ENCODE assay signal across 1 cellular context in the genomic region with DNA sequence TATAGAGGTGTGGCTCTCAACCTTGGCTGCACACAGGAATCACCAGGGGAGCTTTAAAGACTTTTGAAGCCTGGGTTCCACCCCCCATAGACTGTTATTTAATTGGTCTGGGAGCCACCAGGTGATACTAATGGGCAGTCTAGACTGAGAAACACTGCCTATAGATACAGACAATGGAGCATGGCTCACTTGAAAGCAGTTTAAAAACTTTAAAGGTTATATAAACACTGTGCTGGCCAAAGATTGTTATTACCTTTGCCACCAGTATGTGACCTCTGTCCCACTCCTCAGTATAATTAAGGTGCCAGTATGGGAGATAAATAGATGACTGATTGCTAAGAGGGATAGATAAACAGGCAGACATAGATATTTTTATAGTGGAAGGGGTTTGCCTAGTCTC.
TF ChIP-seq lines count a peak whose summit lies in the region.

No MANE protein-coding gene starts in this region.

TF ChIP-seq in HepG2, 621 proteins besides CTCF, POLR2A, EP300 and RAD21 (continued from another document):
- TF ChIP-seq, protein P1, sequence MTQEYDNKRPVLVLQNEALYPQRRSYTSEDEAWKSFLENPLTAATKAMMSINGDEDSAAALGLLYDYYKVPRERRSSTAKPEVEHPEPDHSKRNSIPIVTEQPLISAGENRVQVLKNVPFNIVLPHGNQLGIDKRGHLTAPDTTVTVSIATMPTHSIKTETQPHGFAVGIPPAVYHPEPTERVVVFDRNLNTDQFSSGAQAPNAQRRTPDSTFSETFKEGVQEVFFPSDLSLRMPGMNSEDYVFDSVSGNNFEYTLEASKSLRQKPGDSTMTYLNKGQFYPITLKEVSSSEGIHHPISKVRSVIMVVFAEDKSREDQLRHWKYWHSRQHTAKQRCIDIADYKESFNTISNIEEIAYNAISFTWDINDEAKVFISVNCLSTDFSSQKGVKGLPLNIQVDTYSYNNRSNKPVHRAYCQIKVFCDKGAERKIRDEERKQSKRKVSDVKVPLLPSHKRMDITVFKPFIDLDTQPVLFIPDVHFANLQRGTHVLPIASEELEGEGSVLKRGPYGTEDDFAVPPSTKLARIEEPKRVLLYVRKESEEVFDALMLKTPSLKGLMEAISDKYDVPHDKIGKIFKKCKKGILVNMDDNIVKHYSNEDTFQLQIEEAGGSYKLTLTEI (CRISPR knock-in tag; conservative IDR thresholded peaks at IDR 0.05): no peak
- no peak for TF ChIP-seq FOXK1 (CRISPR knock-in tag; IDR thresholded peaks at IDR 0.05; ENCODE audit: borderline replicate concordance, low read depth)
- TF ChIP-seq, protein P2, sequence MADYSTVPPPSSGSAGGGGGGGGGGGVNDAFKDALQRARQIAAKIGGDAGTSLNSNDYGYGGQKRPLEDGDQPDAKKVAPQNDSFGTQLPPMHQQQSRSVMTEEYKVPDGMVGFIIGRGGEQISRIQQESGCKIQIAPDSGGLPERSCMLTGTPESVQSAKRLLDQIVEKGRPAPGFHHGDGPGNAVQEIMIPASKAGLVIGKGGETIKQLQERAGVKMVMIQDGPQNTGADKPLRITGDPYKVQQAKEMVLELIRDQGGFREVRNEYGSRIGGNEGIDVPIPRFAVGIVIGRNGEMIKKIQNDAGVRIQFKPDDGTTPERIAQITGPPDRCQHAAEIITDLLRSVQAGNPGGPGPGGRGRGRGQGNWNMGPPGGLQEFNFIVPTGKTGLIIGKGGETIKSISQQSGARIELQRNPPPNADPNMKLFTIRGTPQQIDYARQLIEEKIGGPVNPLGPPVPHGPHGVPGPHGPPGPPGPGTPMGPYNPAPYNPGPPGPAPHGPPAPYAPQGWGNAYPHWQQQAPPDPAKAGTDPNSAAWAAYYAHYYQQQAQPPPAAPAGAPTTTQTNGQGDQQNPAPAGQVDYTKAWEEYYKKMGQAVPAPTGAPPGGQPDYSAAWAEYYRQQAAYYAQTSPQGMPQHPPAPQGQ (CRISPR knock-in tag; IDR thresholded peaks at IDR 0.05; ENCODE audit: borderline replicate concordance): no peak
- TF ChIP-seq KAT8 (CRISPR knock-in tag; IDR thresholded peaks at IDR 0.05): no peak
- no peak for TF ChIP-seq ATRX (CRISPR knock-in tag; IDR thresholded peaks at IDR 0.05; ENCODE audit: borderline replicate concordance)
- no peak for TF ChIP-seq PRPF4 (IDR thresholded peaks at IDR 0.05; ENCODE audit: low read depth, low read length, poor library complexity, severe bottlenecking)
- TF ChIP-seq, protein P3, sequence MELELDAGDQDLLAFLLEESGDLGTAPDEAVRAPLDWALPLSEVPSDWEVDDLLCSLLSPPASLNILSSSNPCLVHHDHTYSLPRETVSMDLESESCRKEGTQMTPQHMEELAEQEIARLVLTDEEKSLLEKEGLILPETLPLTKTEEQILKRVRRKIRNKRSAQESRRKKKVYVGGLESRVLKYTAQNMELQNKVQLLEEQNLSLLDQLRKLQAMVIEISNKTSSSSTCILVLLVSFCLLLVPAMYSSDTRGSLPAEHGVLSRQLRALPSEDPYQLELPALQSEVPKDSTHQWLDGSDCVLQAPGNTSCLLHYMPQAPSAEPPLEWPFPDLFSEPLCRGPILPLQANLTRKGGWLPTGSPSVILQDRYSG (CRISPR knock-in tag; IDR thresholded peaks at IDR 0.05): no peak
- TF ChIP-seq POLR2AphosphoS2 (IDR thresholded peaks at IDR 0.05; ENCODE audit: low read depth, low read length): no peak
- TF ChIP-seq ZNF530 (CRISPR knock-in tag; IDR thresholded peaks at IDR 0.05; ENCODE audit: low read depth): no peak
- TF ChIP-seq ZNF441 (CRISPR knock-in tag; IDR thresholded peaks at IDR 0.05; ENCODE audit: borderline replicate concordance): no peak
- TF ChIP-seq, protein P4, sequence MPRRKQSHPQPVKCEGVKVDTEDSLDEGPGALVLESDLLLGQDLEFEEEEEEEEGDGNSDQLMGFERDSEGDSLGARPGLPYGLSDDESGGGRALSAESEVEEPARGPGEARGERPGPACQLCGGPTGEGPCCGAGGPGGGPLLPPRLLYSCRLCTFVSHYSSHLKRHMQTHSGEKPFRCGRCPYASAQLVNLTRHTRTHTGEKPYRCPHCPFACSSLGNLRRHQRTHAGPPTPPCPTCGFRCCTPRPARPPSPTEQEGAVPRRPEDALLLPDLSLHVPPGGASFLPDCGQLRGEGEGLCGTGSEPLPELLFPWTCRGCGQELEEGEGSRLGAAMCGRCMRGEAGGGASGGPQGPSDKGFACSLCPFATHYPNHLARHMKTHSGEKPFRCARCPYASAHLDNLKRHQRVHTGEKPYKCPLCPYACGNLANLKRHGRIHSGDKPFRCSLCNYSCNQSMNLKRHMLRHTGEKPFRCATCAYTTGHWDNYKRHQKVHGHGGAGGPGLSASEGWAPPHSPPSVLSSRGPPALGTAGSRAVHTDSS (CRISPR knock-in tag; conservative IDR thresholded peaks at IDR 0.05): no peak
- 0 out of 2 replicates have a peak, but pooled peaks have one; percentile 4 for TF ChIP-seq HNF4G (IDR thresholded peaks at IDR 0.05; ENCODE audit: borderline replicate concordance, low read depth, low read length)
- no peak for TF ChIP-seq HNF4G (CRISPR knock-in tag; IDR thresholded peaks at IDR 0.05; ENCODE audit: borderline replicate concordance, low read depth)
- no peak for TF ChIP-seq ZNF678 (CRISPR knock-in tag; IDR thresholded peaks at IDR 0.05)
- peak; percentile 3; the same call in 1 of the 2 replicates for TF ChIP-seq ELF4 (CRISPR knock-in tag; IDR thresholded peaks at IDR 0.05; ENCODE audit: borderline replicate concordance)
- no peak for TF ChIP-seq RFX1 (IDR thresholded peaks at IDR 0.05)
